ENCODE assay signal across 15 cellular contexts in the genomic region with DNA sequence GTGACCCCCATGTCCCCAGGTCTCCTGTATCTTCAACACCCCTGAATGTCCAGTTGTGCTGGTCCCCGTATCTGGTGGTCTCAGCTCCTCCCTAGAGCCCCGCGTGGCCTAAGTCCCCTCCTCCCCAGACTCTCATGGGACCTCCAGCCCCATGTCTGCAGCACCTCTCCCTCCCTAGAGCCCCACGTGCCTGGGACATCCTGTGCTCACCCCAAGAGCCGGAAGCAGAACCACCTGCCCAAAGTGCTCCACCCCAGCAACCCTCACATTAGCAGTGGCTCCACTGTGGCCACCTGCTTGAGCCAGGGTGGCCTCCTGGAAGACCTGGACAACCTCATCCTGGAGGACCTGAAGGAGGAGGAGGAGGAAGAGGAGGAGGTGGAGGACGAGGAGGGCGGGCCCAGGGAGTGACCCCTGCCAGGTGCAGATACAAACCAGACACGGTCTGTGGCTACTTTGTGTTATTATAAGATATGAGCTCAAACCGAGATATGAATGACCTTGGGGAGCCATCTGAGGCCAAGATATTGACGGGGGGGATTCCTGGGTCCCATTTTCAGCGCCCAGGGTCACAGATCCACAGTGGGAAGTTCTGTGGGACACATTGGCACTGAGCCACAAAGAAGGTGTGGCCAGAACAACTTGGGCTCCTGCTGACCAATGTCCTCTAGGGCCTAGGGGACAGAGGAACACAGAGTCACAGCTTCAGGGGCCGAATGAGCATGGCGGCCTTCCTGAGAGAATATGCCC. TPM values are rescaled to one million over a fixed set of nuclear protein-coding genes. Genes with fewer than 3 reads are reported as not detected.
DNase-seq lines count a peak whose midpoint lies in the region; ATAC-seq, FAIRE-seq and TF ChIP-seq lines count a peak whose summit lies in the region.
"Had no signal": no experiment of that assay in that cellular context is flagged by ENCODE, and none has a peak within 500 bp of the region (broad histone marks: within the 10 kb centered on the region; RNA-seq: fewer than 3 reads in every experiment).

No MANE protein-coding gene starts in this region.

- H3K79me2 ChIP-seq in OCI-LY7 (ENCODE audit: insufficient read depth, low read depth, low read length) (no peaks in the 10 kb centered on the region), smooth muscle cell (ENCODE audit: low read depth) (no peaks in the 10 kb centered on the region)

- intact Hi-C loops in OCI-LY7 (cut with micrococcal nuclease; ENCODE audit: unreplicated experiment), result no loop called here
- intact Hi-C loops in kidney (cut with DNase I), result no loop called here

- H3K9me3 ChIP-seq in OCI-LY7 (ENCODE audit: low read length) (no peaks in the 10 kb centered on the region), kidney (ENCODE audit: control insufficient read depth in 1 of 2, low read length in 2 of 2) (peaks cover 0 to 2% of the 10 kb centered on the region in 2 donors), smooth muscle cell (replicated peaks; ENCODE audit: low read depth) (no peaks in the 10 kb centered on the region)
- H3K9me3 ChIP-seq: left lung, psoas muscle had no signal

- no peak for ATAC-seq in GM21619 (IDR thresholded peaks at IDR 0.05; ENCODE audit: unreplicated experiment)
- ATAC-seq: left lung, psoas muscle had no signal

- H3K4me3 ChIP-seq in GM12865 (ENCODE audit: low read depth, low read length) (no peak overlapping the region), OCI-LY7 (ENCODE audit: low read depth, low read length, poor library complexity, severe bottlenecking) (peak overlapping the region; percentile 9), kidney (ENCODE audit: low read length in 2 of 2) (no peak overlapping the region), smooth muscle cell (no peak overlapping the region)
- H3K4me3 ChIP-seq: left lung, psoas muscle had no signal

- no peak for FAIRE-seq in kidney (lab: Jason Lieb, UNC)

- CTCF ChIA-PET in OCI-LY7 (lab: Charles Lee; ENCODE audit: unreplicated experiment), result no interaction called here

- POLR2A ChIA-PET in OCI-LY7 (lab: Charles Lee), result interaction anchor here (0.5 to 0.6 kb wide), 3 partner anchors 10 to 43 kb away, joined by 3 to 5 read pairs (median 4); a partner anchor contains a TSS

- DNase-seq in GM12865 (ENCODE audit: low read depth), result peak; percentile 54
- peak; percentile 84 for DNase-seq in OCI-LY7 (ENCODE audit: low spot score)
- peak; percentile 70 for DNase-seq in kidney
- no peak for DNase-seq in smooth muscle cell (lab: John Stamatoyannopoulos, UW; ENCODE audit: unreplicated experiment)
- DNase-seq: activated CD4-positive, CD25-positive, alpha-beta regulatory T cell; amniotic stem cell; cerebellar nuclear complex; DND-41; NCI-H2107; stimulated activated CD4-positive, alpha-beta T cell treated with anti-CD3 and anti-CD28 coated beads, Interleukin-15, amount 100 ng/mL, for 24 hours had no signal

- H3F3A ChIP-seq in smooth muscle cell (ENCODE audit: low read depth), result peaks cover 9% of the 10 kb centered on the region

- H3K36me3 ChIP-seq in OCI-LY7 (ENCODE audit: insufficient read depth, low read length), result peaks cover 9% of the 10 kb centered on the region
- H3K36me3 ChIP-seq in kidney (ENCODE audit: control insufficient read depth in 1 of 2, insufficient read depth in 2 of 2, low read length in 2 of 2), result peaks cover 5 to 11% of the 10 kb centered on the region in 2 donors
- H3K36me3 ChIP-seq in smooth muscle cell (ENCODE audit: low read depth), result no peaks in the 10 kb centered on the region

- H3K4me2 ChIP-seq in OCI-LY7 (ENCODE audit: low read length), result peak overlapping the region; percentile 58
- H3K4me2 ChIP-seq in smooth muscle cell, result no peak overlapping the region

- H3K9ac ChIP-seq in kidney (ENCODE audit: low read length in 2 of 2) (no peak overlapping the region), smooth muscle cell (ENCODE audit: low read depth) (no peak overlapping the region)

- TSS peak; percentile 60 for BruUV-seq in OCI-LY7 (replicated peaks; lab: Mats Ljungman, UMichigan)

- no peaks in the 10 kb centered on the region for H4K20me1 ChIP-seq in OCI-LY7 (ENCODE audit: insufficient read depth, low read length)
- no peaks in the 10 kb centered on the region for H4K20me1 ChIP-seq in smooth muscle cell (ENCODE audit: low read depth)

- no peak for TF ChIP-seq CTCF in GM12865 (IDR thresholded peaks at IDR 0.05; ENCODE audit: insufficient read depth, low read depth, low read length, missing control alignments)
- no peak for TF ChIP-seq CTCF in OCI-LY7 (conservative IDR thresholded peaks at IDR 0.05; ENCODE audit: low read length)
- no peak for TF ChIP-seq CTCF in kidney (IDR thresholded peaks at IDR 0.05; ENCODE audit: borderline replicate concordance, extremely low read depth, insufficient read depth)
- TF ChIP-seq CTCF in smooth muscle cell (IDR thresholded peaks at IDR 0.05; ENCODE audit: borderline replicate concordance, insufficient read depth, poor library complexity, severe bottlenecking), result no peak

- H3K4me1 ChIP-seq in OCI-LY7 (ENCODE audit: insufficient read depth, low read length, poor library complexity, severe bottlenecking), result peaks cover 31% of the 10 kb centered on the region
- peaks cover 5 to 6% of the 10 kb centered on the region in 2 donors for H3K4me1 ChIP-seq in kidney (ENCODE audit: control insufficient read depth in 1 of 2, insufficient read depth in 1 of 2, low read depth in 1 of 2, low read length in 2 of 2)
- no peaks in the 10 kb centered on the region for H3K4me1 ChIP-seq in smooth muscle cell (ENCODE audit: low read depth)

- no peaks in the 10 kb centered on the region for H3K9me2 ChIP-seq in OCI-LY7 (ENCODE audit: insufficient read depth, low read length)

- H3K27ac ChIP-seq in OCI-LY7 (ENCODE audit: low read depth, low read length, poor library complexity, severe bottlenecking), result peak overlapping the region; percentile 62
- H3K27ac ChIP-seq in kidney (ENCODE audit: low read depth in 2 of 2, low read length in 2 of 2), result no peak overlapping the region
- no peak overlapping the region for H3K27ac ChIP-seq in smooth muscle cell (ENCODE audit: low read depth)
- H3K27ac ChIP-seq: C4-2B, left lung, psoas muscle had no signal

- H2AFZ ChIP-seq in OCI-LY7 (ENCODE audit: low read length) (peak overlapping the region; percentile 31; the same call in 1 of the 2 replicates), smooth muscle cell (ENCODE audit: low read depth) (no peak overlapping the region)

- no peaks in the 10 kb centered on the region for H3K27me3 ChIP-seq in smooth muscle cell (ENCODE audit: low read depth)
- H3K27me3 ChIP-seq: left lung had no signal

- WGBS in smooth muscle cell (ENCODE audit: low lambda C conversion rate), result 88% methylated on average over 13 of the region's 13 CpGs

RNA-seq across cellular contexts. Expression of a gene that starts 6.0 kb away (rescaled TPM):
- total RNA-seq in OCI-LY7 (2014; rRNA removed; shearing (Covaris generic)), result 21.9 and 32.9 TPM in 2 replicates
- total RNA-seq in OCI-LY7 (2022) (28.5 and 30.9 TPM in 2 replicates), kidney (42.5 TPM), smooth muscle cell (13.7 and 15.6 TPM in 2 replicates)
- polyA plus RNA-seq in kidney (ENCODE audit: insufficient read depth, low read depth, low replicate concordance) (36.4 TPM), smooth muscle cell (22.6 and 28.7 TPM in 2 replicates)

RNA-seq across cellular contexts. Expression of a gene that starts 10.4 kb away (rescaled TPM):
- total RNA-seq in OCI-LY7 (2014; rRNA removed; shearing (Covaris generic)), result 7.3 and 8.4 TPM in 2 replicates
- total RNA-seq in OCI-LY7 (2022) (8.3 and 10.1 TPM in 2 replicates), kidney (0.35 TPM), smooth muscle cell (3.5 and 5.5 TPM in 2 replicates)
- polyA plus RNA-seq in kidney (ENCODE audit: insufficient read depth, low read depth, low replicate concordance) (0.37 TPM), smooth muscle cell (7.2 and 8.6 TPM in 2 replicates)
- total RNA-seq: H7, psoas muscle had no signal

RNA-seq across cellular contexts. Expression of a gene that starts 14.1 kb away (rescaled TPM):
- 77.1 and 85.8 TPM in 2 replicates for total RNA-seq in OCI-LY7 (2014; rRNA removed; shearing (Covaris generic))
- total RNA-seq in OCI-LY7 (2022) (88.3 and 116 TPM in 2 replicates), kidney (43.2 TPM), smooth muscle cell (9.7 and 11.1 TPM in 2 replicates)
- polyA plus RNA-seq in kidney (ENCODE audit: insufficient read depth, low read depth, low replicate concordance) (25.2 TPM), smooth muscle cell (22.6 and 25.6 TPM in 2 replicates)

RNA-seq across cellular contexts. Expression of a gene that starts 19.4 kb away (rescaled TPM):
- total RNA-seq in OCI-LY7 (2014; rRNA removed; shearing (Covaris generic)), result 8.8 and 11.9 TPM in 2 replicates
- total RNA-seq in OCI-LY7 (2022) (31.1 and 43.3 TPM in 2 replicates), kidney (17.3 TPM), smooth muscle cell (1.5 and 2.0 TPM in 2 replicates)
- polyA plus RNA-seq in kidney (ENCODE audit: insufficient read depth, low read depth, low replicate concordance) (3.7 TPM), smooth muscle cell (3.8 and 9.7 TPM in 2 replicates)

RNA-seq across cellular contexts. Expression of a gene that starts 27.6 kb away (rescaled TPM):
- total RNA-seq in OCI-LY7 (2014; rRNA removed; shearing (Covaris generic)), result 255 and 287 TPM in 2 replicates
- total RNA-seq in OCI-LY7 (2022), result 256 TPM in 2 replicates
- 172 TPM for total RNA-seq in kidney
- 212 TPM for polyA plus RNA-seq in kidney (ENCODE audit: insufficient read depth, low read depth, low replicate concordance)
- total RNA-seq in smooth muscle cell, result 138 and 164 TPM in 2 replicates
- 185 and 196 TPM in 2 replicates for polyA plus RNA-seq in smooth muscle cell
